29 cellular contexts compared by ENCODE assay signal in genomic region chr10:132802694-132803320, GRCh38. TPM values are rescaled to one million over a fixed set of nuclear protein-coding genes. Genes with fewer than 3 reads are reported as not detected.
DNase-seq lines count a peak whose midpoint lies in the region; ATAC-seq, FAIRE-seq and TF ChIP-seq lines count a peak whose summit lies in the region.
"Had no signal": no experiment of that assay in that cellular context is flagged by ENCODE, and none has a peak within 500 bp of the region (broad histone marks: within the 10 kb centered on the region; RNA-seq: fewer than 3 reads in every experiment).

No MANE protein-coding gene starts in this region.

- H3K4me2 ChIP-seq in HepG2 (ENCODE audit: low read depth, low read length), result no peak overlapping the region
- H3K4me2 ChIP-seq: SK-N-SH had no signal

- no peak overlapping the region for H3K9ac ChIP-seq in HepG2 (ENCODE audit: insufficient read depth, low read depth, low read length)
- H3K9ac ChIP-seq: SK-N-SH had no signal

- CTCF ChIA-PET in HepG2 (lab: Yijun Ruan, JAX; ENCODE audit: low intra/inter-chr PET ratio, low total read pairs), result no interaction called here

- H3K4me3 ChIP-seq in HepG2 (replicated peaks in 1 of 3; ENCODE audit: insufficient read depth in 1 of 3, low read depth in 2 of 3, low read length in 3 of 3) (no peak overlapping the region), right lobe of liver (no peak overlapping the region)

- DNase-seq in HepG2 (ENCODE audit: low spot score) (peak; percentile 29), right lobe of liver (no peak), SK-MEL-5 (ENCODE audit: low read depth, low spot score) (peak; percentile 16), iPS-NIHi11 (ENCODE audit: low spot score) (peak; percentile 63), NCI-H1417 treated with DMSO at 0.1 percent for 48 hours (lab: John Stamatoyannopoulos, UW) (no peak), ACHN (no peak), frontal cortex (ENCODE audit: low spot score in 2 of 2) (no peak)
- DNase-seq: 8988T; AML-193; C1 segment of cervical spinal cord; CD8-positive, alpha-beta T cell; IMR-90; Karpas-422; MV-4-11; NCI-H187 treated with DMSO at 0.1 percent for 48 hours; NCI-H226; NCI-H510A treated with DMSO at 0.1 percent for 48 hours; NCI-H748 treated with DMSO at 0.1 percent for 48 hours; SHP77 treated with DMSO at 0.1 percent for 48 hours; SK-N-SH had no signal

- H3K4me1 ChIP-seq in HepG2 (ENCODE audit: insufficient read depth, low read length) (no peaks in the 10 kb centered on the region), right lobe of liver (no peaks in the 10 kb centered on the region)

- no peak for TF ChIP-seq POLR2A in HepG2 (IDR thresholded peaks at IDR 0.05; ENCODE audit: insufficient read depth in 1 of 2, low read depth in 2 of 2, low read length in 2 of 2)
- no peak for TF ChIP-seq POLR2A in right lobe of liver (IDR thresholded peaks at IDR 0.05)

- peaks cover 4 to 45% of the 10 kb centered on the region in 2 experiments; a peak in 4 of 5 replicates for H3K27me3 ChIP-seq in HepG2 (ENCODE audit: control insufficient read depth in 1 of 2, insufficient read depth in 2 of 2, low read length in 2 of 2)
- no peaks in the 10 kb centered on the region for H3K27me3 ChIP-seq in right lobe of liver

- WGBS in HepG2 (ENCODE audit: low lambda C conversion rate), result 40% methylated on average over 9 of the region's 16 CpGs
- 56% methylated on average over 5 of the region's 16 CpGs for WGBS in right lobe of liver (ENCODE audit: insufficient coverage, low coverage, low lambda C conversion rate, missing lambda C conversion rate)

- TF ChIP-seq EP300 in HepG2 (IDR thresholded peaks at IDR 0.05; ENCODE audit: low read depth in 2 of 2, low read length in 2 of 2) (no peak), HepG2 (CRISPR knock-in tag; IDR thresholded peaks at IDR 0.05; ENCODE audit: borderline replicate concordance) (no peak)

- POLR2A ChIA-PET in HepG2 (lab: Yijun Ruan, JAX), result no interaction called here

- ATAC-seq in HepG2, result peak; percentile 72
- ATAC-seq in right lobe of liver, result no peak
- no peak for ATAC-seq in GM19467 (IDR thresholded peaks at IDR 0.05; ENCODE audit: unreplicated experiment)
- ATAC-seq: CD8-positive, alpha-beta T cell had no signal

- no TSS peak for BruUV-seq in HepG2 (replicated peaks; lab: Mats Ljungman, UMichigan)

- in situ Hi-C loops in HepG2 (cut with HindIII; ENCODE audit: extremely low pct_ligation_motif_present, low pct_unique_long_range_greater_than_20kb), result loop anchor here (5.0 kb wide), 1 partner anchor 151 kb away; no protein-coding TSS in a partner anchor
- in situ Hi-C loops in SK-MEL-5 (cut with HindIII; ENCODE audit: low pct_unique_long_range_greater_than_20kb, low sequenced_read_pairs), result no loop called here
- in situ Hi-C loops in ACHN (cut with HindIII; ENCODE audit: low pct_ligation_motif_present, low pct_unique_long_range_greater_than_20kb, low sequenced_read_pairs), result no loop called here

- no peaks in the 10 kb centered on the region for H3K79me2 ChIP-seq in HepG2 (ENCODE audit: insufficient read depth, low read length)

- no peaks in the 10 kb centered on the region for H4K20me1 ChIP-seq in HepG2 (ENCODE audit: insufficient read depth, low read length)

- FAIRE-seq in HepG2 (lab: Jason Lieb, UNC), result no peak
- FAIRE-seq in frontal cortex (lab: Jason Lieb, UNC), result no peak
- FAIRE-seq: G401.6, GM18507, H54 had no signal

- no peak for TF ChIP-seq RAD21 in HepG2 (CRISPR knock-in tag; IDR thresholded peaks at IDR 0.05)

- H3K27ac ChIP-seq in HepG2 (ENCODE audit: extremely low read length, insufficient read depth, low read length), result no peak overlapping the region
- no peak overlapping the region for H3K27ac ChIP-seq in right lobe of liver
- H3K27ac ChIP-seq: HL-60, RWPE1 had no signal

- H2AFZ ChIP-seq in HepG2 (ENCODE audit: low read length), result no peak overlapping the region

- TF ChIP-seq CTCF in HepG2 (CRISPR knock-in tag; IDR thresholded peaks at IDR 0.05) (peak; percentile 57), right lobe of liver (IDR thresholded peaks at IDR 0.05) (no peak)

- H3K9me3 ChIP-seq in HepG2 (ENCODE audit: low read length) (no peaks in the 10 kb centered on the region), right lobe of liver (no peaks in the 10 kb centered on the region)
- H3K9me3 ChIP-seq: SK-N-SH had no signal

- intact Hi-C loops in HepG2 (cut with micrococcal nuclease; ENCODE audit: unreplicated experiment), result no loop called here
- intact Hi-C loops in right lobe of liver (cut with DNase I), result no loop called here

- no peaks in the 10 kb centered on the region for H3K36me3 ChIP-seq in HepG2 (replicated peaks in 1 of 2; ENCODE audit: control insufficient read depth in 1 of 2, insufficient read depth in 2 of 2, low read length in 2 of 2)
- no peaks in the 10 kb centered on the region for H3K36me3 ChIP-seq in right lobe of liver

TF ChIP-seq in HepG2, 621 proteins besides CTCF, POLR2A, EP300 and RAD21:
- no peak for TF ChIP-seq HMGXB3 (CRISPR knock-in tag; IDR thresholded peaks at IDR 0.05; ENCODE audit: borderline replicate concordance)

RNA-seq across cellular contexts. Expression of gene NKX6-2, which starts 16.9 kb away (rescaled TPM):
- not detected in 2 replicates for total RNA-seq in HepG2 (2016; rRNA removed; fragmentation: Illumina TruSeq; extraction: Trizol)
- total RNA-seq in HepG2 (2016; cell fraction: cytosol; rRNA removed; fragmentation: Illumina TruSeq; extraction: Trizol; ENCODE audit: low read depth), result not detected in 2 replicates
- total RNA-seq in HepG2 (2016; cell fraction: insoluble cytoplasmic fraction; rRNA removed; fragmentation: Illumina TruSeq; extraction: Trizol), result not detected in 2 replicates
- total RNA-seq in HepG2 (2016; cell fraction: membrane; rRNA removed; fragmentation: Illumina TruSeq; extraction: Trizol), result not detected in 2 replicates
- total RNA-seq in HepG2 (2016; cell fraction: nucleus; rRNA removed; fragmentation: Illumina TruSeq; extraction: Trizol), result not detected in 2 replicates
- polyA plus RNA-seq in HepG2 (2011; rRNA removed), result not detected in 2 replicates
- polyA plus RNA-seq in HepG2 (2011; cell fraction: cytosol; rRNA removed), result not detected in 2 replicates
- not detected in 2 replicates for polyA plus RNA-seq in HepG2 (2011; cell fraction: nucleus; rRNA removed)
- 0.52 and 1.5 TPM in 2 replicates for polyA plus RNA-seq in HepG2 (2012)
- not detected in 2 replicates for polyA plus RNA-seq in HepG2 (2016; cell fraction: cytosol; fragmentation: Illumina TruSeq; extraction: Trizol; ENCODE audit: low read depth)
- not detected in 2 replicates for polyA plus RNA-seq in HepG2 (2016; cell fraction: insoluble cytoplasmic fraction; fragmentation: Illumina TruSeq; extraction: Trizol; ENCODE audit: low read depth)
- polyA plus RNA-seq in HepG2 (2016; cell fraction: membrane; fragmentation: Illumina TruSeq; extraction: Trizol; ENCODE audit: low read depth), result not detected in 2 replicates
- polyA plus RNA-seq in HepG2 (2016; cell fraction: nucleus; fragmentation: Illumina TruSeq; extraction: Trizol; ENCODE audit: insufficient read depth, low read depth), result not detected in 2 replicates
- polyA minus RNA-seq in HepG2 (2011; rRNA and poly(A)+ RNA removed; ENCODE audit: low replicate concordance), result not detected in 2 replicates
- polyA minus RNA-seq in HepG2 (2011; cell fraction: cytosol; rRNA and poly(A)+ RNA removed), result not detected in 2 replicates
- polyA minus RNA-seq in HepG2 (2011; cell fraction: nucleus; rRNA and poly(A)+ RNA removed), result not detected in 2 replicates
- total RNA-seq in right lobe of liver, result not detected
- not detected in 2 replicates for total RNA-seq in SK-MEL-5 (2014; rRNA removed; shearing (Covaris generic))
- not detected in 2 replicates for polyA plus RNA-seq in SK-MEL-5 (2015; cell fraction: cytosol; rRNA removed)
- polyA plus RNA-seq in SK-MEL-5 (2015; cell fraction: nucleus; rRNA removed), result not detected in 2 replicates
- 0.41 TPM for total RNA-seq in frontal cortex
- total RNA-seq: CD8-positive, alpha-beta T cell; HT1080; IMR-90; M059J had no signal
- polyA plus RNA-seq: AG04450, IMR-90, SK-N-SH had no signal

Comparison
In these comparisons a context has a peak if more than half of its experiments do, and no peak if none do; other contexts are left out.
1. DNase-seq: peak in HepG2 (single experiment), SK-MEL-5 (single experiment) and iPS-NIHi11 (single experiment); none in right lobe of liver (0 of 3), NCI-H1417 treated with DMSO at 0.1 percent for 48 hours (single experiment), ACHN (single experiment) and frontal cortex (0 of 2).